15 cellular contexts compared by ENCODE assay signal in genomic region chr1:10252508-10252907, GRCh38. TPM values are rescaled to one million over a fixed set of nuclear protein-coding genes. Genes with fewer than 3 reads are reported as not detected.
DNase-seq lines count a peak whose midpoint lies in the region; ATAC-seq and TF ChIP-seq lines count a peak whose summit lies in the region.
"Had no signal": no experiment of that assay in that cellular context is flagged by ENCODE, and none has a peak within 500 bp of the region (broad histone marks: within the 10 kb centered on the region; RNA-seq: fewer than 3 reads in every experiment).

No MANE protein-coding gene starts in this region.

- no peaks in the 10 kb centered on the region for H3K9me3 ChIP-seq in gastrocnemius medialis
- no peaks in the 10 kb centered on the region for H3K9me3 ChIP-seq in stomach
- H3K9me3 ChIP-seq: body of pancreas, vagina had no signal

- no peak overlapping the region for H3K4me3 ChIP-seq in gastrocnemius medialis
- no peak overlapping the region for H3K4me3 ChIP-seq in stomach
- H3K4me3 ChIP-seq: body of pancreas, vagina had no signal

- H3K36me3 ChIP-seq in gastrocnemius medialis: peaks cover 0 to 11% of the 10 kb centered on the region in 2 donors
- peaks cover 2 to 11% (median 7%) of the 10 kb centered on the region in 4 donors for H3K36me3 ChIP-seq in stomach

- TF ChIP-seq CTCF in gastrocnemius medialis (IDR thresholded peaks at IDR 0.05 in 4 of 5, conservative IDR thresholded peaks at IDR 0.05 in 1 of 5) (no peak), stomach (IDR thresholded peaks at IDR 0.05) (no peak)

- TF ChIP-seq EP300 in stomach (IDR thresholded peaks at IDR 0.05): no peak

- DNase-seq in HCEC 1CT (peak; percentile 74), fibroblast of gingiva (ENCODE audit: low read depth) (peak; percentile 1), gastrocnemius medialis (no peak), NCI-H1417 treated with DMSO at 0.1 percent for 48 hours (lab: John Stamatoyannopoulos, UW) (no peak), stomach (no peak), substantia nigra (lab: John Stamatoyannopoulos, UW) (no peak)
- DNase-seq: activated CD8-positive, alpha-beta memory T cell treated with anti-CD3 and anti-CD28 coated beads, Interleukin-2, amount 50 U/mL, for 48 hours; body of pancreas; foreskin melanocyte; left ventricle myocardium superior; NCI-H1436 treated with DMSO at 0.1 percent for 48 hours; T-helper 9 cell had no signal

- WGBS in stomach, 5 donors: 85 to 96% (median 92%) methylated on average over 6 of the region's 6 CpGs

- H3K27ac ChIP-seq in gastrocnemius medialis (peak overlapping the region; percentile 89 to 93 (median 92)), stomach (no peak overlapping the region), substantia nigra (ENCODE audit: low read depth, low read length, poor library complexity, severe bottlenecking) (no peak overlapping the region)
- H3K27ac ChIP-seq: vagina had no signal

- no peaks in the 10 kb centered on the region for H3K27me3 ChIP-seq in gastrocnemius medialis
- no peaks in the 10 kb centered on the region for H3K27me3 ChIP-seq in stomach
- H3K27me3 ChIP-seq: body of pancreas, vagina had no signal

- intact Hi-C loops in gastrocnemius medialis (cut with DNase I; ENCODE audit: low total_unique reads) (loop anchor here (2.0 kb wide), 1 partner anchor 32 kb away; no protein-coding TSS in a partner anchor), stomach (cut with DNase I; ENCODE audit: low total_unique reads) (no loop called here)

- no peak for TF ChIP-seq POLR2A in gastrocnemius medialis (IDR thresholded peaks at IDR 0.05)
- TF ChIP-seq POLR2A in stomach (IDR thresholded peaks at IDR 0.05): no peak

- ATAC-seq in SK-N-SH treated with all-trans-retinoic acid at 6 μM for 48 hours: peak; percentile 54
- ATAC-seq in gastrocnemius medialis: no peak
- ATAC-seq in HG03565 (IDR thresholded peaks at IDR 0.05; ENCODE audit: unreplicated experiment): no peak
- ATAC-seq: body of pancreas had no signal

- H3K4me1 ChIP-seq in gastrocnemius medialis: peaks cover 60 to 75% of the 10 kb centered on the region in 2 donors
- H3K4me1 ChIP-seq in stomach: peaks cover 3 to 50% (median 17%) of the 10 kb centered on the region in 4 donors

- in situ Hi-C loops in gastrocnemius medialis (cut with MboI; ENCODE audit: low sequenced_read_pairs in 4 of 4): no loop called here

TF ChIP-seq in SK-N-SH treated with all-trans-retinoic acid at 6 μM for 48 hours, 23 proteins besides CTCF, POLR2A, EP300 and RAD21:
- TF ChIP-seq TOX (CRISPR knock-in tag; IDR thresholded peaks at IDR 0.05; ENCODE audit: borderline replicate concordance): no peak
- TF ChIP-seq OSR1 (CRISPR knock-in tag; IDR thresholded peaks at IDR 0.05): no peak
- no peak for TF ChIP-seq ESRRG (CRISPR knock-in tag; IDR thresholded peaks at IDR 0.05)
- TF ChIP-seq ARNTL (CRISPR knock-in tag; IDR thresholded peaks at IDR 0.05; ENCODE audit: borderline replicate concordance, low read depth): no peak
- no peak for TF ChIP-seq CSDC2 (CRISPR knock-in tag; IDR thresholded peaks at IDR 0.05)
- TF ChIP-seq SNAI2 (CRISPR knock-in tag; IDR thresholded peaks at IDR 0.05): no peak
- TF ChIP-seq RARB (CRISPR knock-in tag; IDR thresholded peaks at IDR 0.05): no peak

RNA-seq across cellular contexts. Expression of gene KIF1B, which starts 42.1 kb away (rescaled TPM):
- total RNA-seq in gastrocnemius medialis: 100 to 1,000 TPM; 203 to 445 (median 306) TPM
- 10 to 100 TPM; 25.8 to 82.2 (median 37.9) TPM for total RNA-seq in stomach
- 1 to 10 TPM; 4.0 to 5.7 (median 4.3) TPM for polyA plus RNA-seq in stomach

Comparison
In these comparisons a context has a peak if more than half of its experiments do, and no peak if none do; other contexts are left out.
1. DNase-seq: peak in HCEC 1CT (single experiment) and fibroblast of gingiva (single experiment); none in gastrocnemius medialis (0 of 2), NCI-H1417 treated with DMSO at 0.1 percent for 48 hours (single experiment), stomach (single experiment) and substantia nigra (0 of 49).
2. H3K27ac ChIP-seq: peak in gastrocnemius medialis (4 of 4); none in stomach (0 of 5) and substantia nigra (single experiment).